In genomic region chr3:99394831-99395733, GRCh38 we compare ENCODE assay signal across 14 cellular contexts.
DNase-seq lines count a peak whose midpoint lies in the region; ATAC-seq and TF ChIP-seq lines count a peak whose summit lies in the region.
"Had no signal": no experiment of that assay in that cellular context is flagged by ENCODE, and none has a peak within 500 bp of the region (broad histone marks: within the 10 kb centered on the region; RNA-seq: fewer than 3 reads in every experiment).

No MANE protein-coding gene starts in this region.

- no peak for TF ChIP-seq CTCF in omental fat pad (IDR thresholded peaks at IDR 0.05)

- peak; percentile 1 for DNase-seq in Caki2 (ENCODE audit: low read depth)
- peak; percentile 90 for DNase-seq in NCI-H226
- DNase-seq in dedifferentiated amniotic fluid mesenchymal stem cell (ENCODE audit: extremely low spot score): peak; percentile 80
- DNase-seq in omental fat pad (ENCODE audit: low spot score): no peak
- DNase-seq in ecto neural progenitor cell (ENCODE audit: low spot score): no peak
- DNase-seq: activated T-cell treated with anti-CD3 and anti-CD28 coated beads, Interleukin-2, amount 50 U/mL, for 48 hours; Karpas-422; NCI-H2227 treated with DMSO at 0.1 percent for 48 hours; Peyer's patch; retina; upper lobe of right lung had no signal

- in situ Hi-C loops in Caki2 (cut with HindIII; ENCODE audit: low pct_unique_long_range_greater_than_20kb, low sequenced_read_pairs): no loop called here

- ATAC-seq in omental fat pad (ENCODE audit: low FRiP score): peak; percentile 83
- no peak for ATAC-seq in HG02938 (IDR thresholded peaks at IDR 0.05; ENCODE audit: unreplicated experiment)
- no peak for ATAC-seq in HG03354 (IDR thresholded peaks at IDR 0.05; ENCODE audit: poor library complexity, severe bottlenecking, unreplicated experiment)
- ATAC-seq in GM18519 (IDR thresholded peaks at IDR 0.05; ENCODE audit: low FRiP score, unreplicated experiment): no peak
- ATAC-seq: upper lobe of right lung had no signal

Comparison
In these comparisons a context has a peak if more than half of its experiments do, and no peak if none do; other contexts are left out.
1. DNase-seq: peak in Caki2 (single experiment), NCI-H226 (single experiment) and dedifferentiated amniotic fluid mesenchymal stem cell (single experiment); none in omental fat pad (single experiment) and ecto neural progenitor cell (single experiment).